Comparison of ENCODE assay signal across 33 cellular contexts in genomic region chr1:36530261-36530660, GRCh38. TPM values are rescaled to one million over a fixed set of nuclear protein-coding genes. Genes with fewer than 3 reads are reported as not detected.
"Had no signal": no experiment of that assay in that cellular context is flagged by ENCODE, and none has a peak within 500 bp of the region (broad histone marks: within the 10 kb centered on the region; RNA-seq: fewer than 3 reads in every experiment).

No MANE protein-coding gene starts in this region.

- H3K27me3 ChIP-seq: adrenal gland, body of pancreas, Peyer's patch had no signal

- H3K36me3 ChIP-seq: adrenal gland, breast epithelium, Peyer's patch, SJSA1 had no signal

- H3K4me3 ChIP-seq: adrenal gland, body of pancreas, breast epithelium, K562, Peyer's patch, SJSA1 had no signal

- H3K27ac ChIP-seq: adrenal gland, body of pancreas, breast epithelium, Peyer's patch, SJSA1 had no signal

- H3K9me3 ChIP-seq: adrenal gland, body of pancreas, SK-N-SH had no signal

- ATAC-seq: activated CD4-positive, alpha-beta T cell treated with anti-CD3 and anti-CD28 coated beads for 36 hours; activated CD4-positive, CD25-positive, alpha-beta regulatory T cell treated with anti-CD3 and anti-CD28 coated beads, Interleukin-2, amount 50 U/mL, for 24 hours; activated naive CD4-positive, alpha-beta T cell treated with anti-CD3 and anti-CD28 coated beads, Interleukin-2, amount 50 U/mL, for 72 hours; activated T-cell treated with anti-CD3 and anti-CD28 coated beads, Interleukin-2, amount 50 U/mL, for 72 hours; activated T-helper 17 cell treated with anti-CD3 and anti-CD28 coated beads, Interleukin-2, amount 50 U/mL, for 72 hours; body of pancreas; K562; PC-3 had no signal

- DNase-seq: activated CD4-positive, alpha-beta T cell treated with anti-CD3 and anti-CD28 coated beads for 36 hours; activated CD4-positive, alpha-beta T cell treated with anti-CD3 and anti-CD28 coated beads, Interleukin-2, amount 10 ng/mL, durations not matched to agents 7 days and 5 days; activated CD4-positive, alpha-beta T cell treated with anti-CD3 and anti-CD28 coated beads, Interleukin-2, amount 50 U/mL, for 48 hours; activated gamma-delta T cell treated with Interleukin-2 at 50 U/mL for 16 hours; activated naive CD4-positive, alpha-beta T cell treated with anti-CD3 and anti-CD28 coated beads for 36 hours; activated T-cell treated with anti-CD3 and anti-CD28 coated beads, Interleukin-2, amount 50 U/mL, for 1 hour; activated T-cell treated with anti-CD3 and anti-CD28 coated beads, Interleukin-2, amount 50 U/mL, for 72 hours; adrenal gland; body of pancreas; NCI-H1092 treated with DMSO at 0.1 percent for 48 hours; NCI-H1417; NCI-H146; NCI-H187; NCI-H2029 treated with DMSO at 0.1 percent for 48 hours; NCI-H2107; NCI-H2171 treated with DMSO at 0.1 percent for 48 hours; NCI-H2227 treated with DMSO at 0.1 percent for 48 hours; NCI-H446; NCI-H510A treated with DMSO at 0.1 percent for 48 hours; NCI-H69; NK-92 treated with Interleukin-12 subunit alpha and Interleukin-12 subunit beta, amount 100 ng/mL, for 24 hours; PC-3; RPMI8226; SHP77 treated with DMSO at 0.1 percent for 48 hours had no signal

- H3K4me1 ChIP-seq: adrenal gland, body of pancreas, breast epithelium, Peyer's patch, SJSA1 had no signal

RNA-seq across cellular contexts. Expression of gene CSF3R, which starts 47.5 kb away (rescaled TPM):
- total RNA-seq: M059J, PC-3, SJSA1 had no signal
- polyA plus RNA-seq: SK-N-SH had no signal
